8 cellular contexts compared by ENCODE assay signal in genomic region chr3:32238027-32238815, GRCh38. TPM values are rescaled to one million over a fixed set of nuclear protein-coding genes. Genes with fewer than 3 reads are reported as not detected.
DNase-seq lines count a peak whose midpoint lies in the region; ATAC-seq, FAIRE-seq and TF ChIP-seq lines count a peak whose summit lies in the region.

CMTM8 (plus strand) TSS chr3:32238680; CDS start chr3:32238973, 293 bp downstream.

- no peaks in the 10 kb centered on the region for H3K27me3 ChIP-seq in CD4-positive, alpha-beta memory T cell (ENCODE audit: insufficient read depth, low read length)
- H3K27me3 ChIP-seq in HepG2 (ENCODE audit: control insufficient read depth in 1 of 2, insufficient read depth in 2 of 2, low read length in 2 of 2) = no peaks in the 10 kb centered on the region

- H4K20me1 ChIP-seq in HepG2 (ENCODE audit: insufficient read depth, low read length) = peaks cover 5% of the 10 kb centered on the region; the same call in 1 of the 2 replicates

- TF ChIP-seq POLR2A in HepG2 (IDR thresholded peaks at IDR 0.05; ENCODE audit: insufficient read depth in 1 of 2, low read depth in 2 of 2, low read length in 2 of 2) (peak; percentile 46 to 79), H54 (IDR thresholded peaks at IDR 0.05; ENCODE audit: low read depth, low read length) (no peak)

- peaks cover 33% of the 10 kb centered on the region for H3K79me2 ChIP-seq in HepG2 (ENCODE audit: insufficient read depth, low read length)

- H3K9me3 ChIP-seq in CD4-positive, alpha-beta memory T cell (ENCODE audit: control insufficient read depth in 1 of 2, low read length in 2 of 2) = no peaks in the 10 kb centered on the region
- peaks cover 12% of the 10 kb centered on the region; the same call in 1 of the 2 replicates for H3K9me3 ChIP-seq in HepG2 (ENCODE audit: low read length)

- H3K4me1 Mint-ChIP-seq in CD4-positive, alpha-beta memory T cell = peaks cover 26 to 47% (median 38%) of the 10 kb centered on the region in 4 donors
- peaks cover 22% of the 10 kb centered on the region for H3K4me1 Mint-ChIP-seq in WTC11

- H3K27ac Mint-ChIP-seq in CD4-positive, alpha-beta memory T cell = peak within 1 kb of the TSS; percentile 41 to 91 (median 66)
- H3K27ac Mint-ChIP-seq in WTC11 = no peak within 1 kb of the TSS

- CTCF ChIA-PET in CD4-positive, alpha-beta memory T cell (lab: Charles Lee; ENCODE audit: partially characterized antibody) = interaction anchor here (1.3 to 6.6 kb wide), 8 partner anchors 13 to 123 kb away, joined by 3 to 72 read pairs (median 18); no protein-coding TSS in a partner anchor
- CTCF ChIA-PET in WTC11 (lab: Charles Lee) = interaction anchor here (0.9 to 3.1 kb wide), 8 partner anchors 9 to 154 kb away, joined by 3 to 11 read pairs (median 4); partner anchors contain the start of gene CMTM7
- CTCF ChIA-PET in HepG2 (lab: Yijun Ruan, JAX; ENCODE audit: low intra/inter-chr PET ratio, low total read pairs) = interaction anchor here (3.6 kb wide), 1 partner anchor 60 kb away, joined by 44 read pairs; no protein-coding TSS in a partner anchor

- TF ChIP-seq EP300 in HepG2 (IDR thresholded peaks at IDR 0.05; ENCODE audit: low read depth in 2 of 2, low read length in 2 of 2) (peak in 1 of 2 experiments; percentile 43; a peak in 1 of 4 replicates), HepG2 (CRISPR knock-in tag; IDR thresholded peaks at IDR 0.05; ENCODE audit: borderline replicate concordance) (peak; percentile 55; the same call in 1 of the 2 replicates)

- peaks cover 0 to 3% (median 0%) of the 10 kb centered on the region in 8 donors for H3K9me3 Mint-ChIP-seq in CD4-positive, alpha-beta memory T cell
- peaks cover 16% of the 10 kb centered on the region for H3K9me3 Mint-ChIP-seq in WTC11

- in situ Hi-C loops in HepG2 (cut with HindIII; ENCODE audit: extremely low pct_ligation_motif_present, low pct_unique_long_range_greater_than_20kb) = loop anchor here (5.0 kb wide), 1 partner anchor 61 kb away; no protein-coding TSS in a partner anchor

- TSS peak; percentile 79 for BruUV-seq in HepG2 (replicated peaks; lab: Mats Ljungman, UMichigan)

- intact Hi-C loops in CD4-positive, alpha-beta memory T cell (cut with micrococcal nuclease) = loop anchor here (1.0 to 2.0 kb wide), 2 partner anchors 51 to 61 kb away; no protein-coding TSS in a partner anchor
- intact Hi-C loops in HepG2 (cut with micrococcal nuclease; ENCODE audit: unreplicated experiment) = loop anchor here (1.0 to 5.0 kb wide), 4 partner anchors 22 to 163 kb away; no protein-coding TSS in a partner anchor

- WGBS in HepG2 (ENCODE audit: low lambda C conversion rate) = 1% methylated on average over 26 of the region's 80 CpGs

- POLR2A ChIA-PET in CD4-positive, alpha-beta memory T cell (lab: Charles Lee; ENCODE audit: partially characterized antibody) = interaction anchor here (0.7 to 3.3 kb wide), 9 partner anchors 10 to 124 kb away, joined by 3 to 15 read pairs (median 8); no protein-coding TSS in a partner anchor
- POLR2A ChIA-PET in WTC11 (lab: Charles Lee) = no interaction called here
- POLR2A ChIA-PET in HepG2 (lab: Yijun Ruan, JAX) = interaction anchor here (1.0 to 4.1 kb wide), 3 partner anchors 21 to 57 kb away, joined by 3 to 32 read pairs (median 9); no protein-coding TSS in a partner anchor

- H3K4me3 Mint-ChIP-seq in CD4-positive, alpha-beta memory T cell = peak within 1 kb of the TSS; percentile 87 to 93 (median 90)
- H3K4me3 Mint-ChIP-seq in WTC11 = peak within 1 kb of the TSS; percentile 80

- DNase-seq in CD4-positive, alpha-beta memory T cell = peak; percentile 65 to 72 (median 67)
- DNase-seq in NCI-H146 (lab: John Stamatoyannopoulos, UW) (peak; percentile 81), WTC11 (ENCODE audit: low spot score) (peak; percentile 63), HepG2 (ENCODE audit: low spot score) (peak; percentile 69), H54 (ENCODE audit: insufficient read length, low spot score) (no peak)
- peak; percentile 63 for DNase-seq in central memory CD4-positive, alpha-beta T cell
- peak; percentile 39 to 59 for DNase-seq in stimulated activated CD4-positive, alpha-beta T cell treated with anti-CD3 and anti-CD28 coated beads, Interleukin-4, amount 100 ng/mL, for 48 hours (ENCODE audit: low read depth in 2 of 2)

- TF ChIP-seq CTCF in WTC11 (IDR thresholded peaks at IDR 0.05) (no peak), HepG2 (CRISPR knock-in tag; IDR thresholded peaks at IDR 0.05) (no peak; the same call in 1 of the 2 replicates)

- ATAC-seq in GM21529 (IDR thresholded peaks at IDR 0.05; ENCODE audit: unreplicated experiment) (peak; percentile 58), WTC11 (peak; percentile 82), HepG2 (peak; percentile 86)

- peak within 1 kb of the TSS; percentile 58 to 63 for H3K4me3 ChIP-seq in CD4-positive, alpha-beta memory T cell (ENCODE audit: low read length in 2 of 2)
- peak within 1 kb of the TSS; percentile 84 to 92 (median 87) for H3K4me3 ChIP-seq in HepG2 (replicated peaks in 1 of 3; ENCODE audit: insufficient read depth in 1 of 3, low read depth in 2 of 3, low read length in 3 of 3)

- H3K36me3 ChIP-seq in CD4-positive, alpha-beta memory T cell (ENCODE audit: insufficient read depth, low read length) = no peaks in the 10 kb centered on the region
- H3K36me3 ChIP-seq in HepG2 (replicated peaks in 1 of 2; ENCODE audit: control insufficient read depth in 1 of 2, insufficient read depth in 2 of 2, low read length in 2 of 2) = no peaks in the 10 kb centered on the region; a peak in 1 of 5 replicates

- H2AFZ ChIP-seq in HepG2 (ENCODE audit: low read length) = no peak within 1 kb of the TSS

- H3K4me2 ChIP-seq in HepG2 (ENCODE audit: low read depth, low read length) = peak within 1 kb of the TSS; percentile 98

- peak; percentile 59 for TF ChIP-seq RAD21 in HepG2 (CRISPR knock-in tag; IDR thresholded peaks at IDR 0.05)

- FAIRE-seq in HepG2 (lab: Jason Lieb, UNC) = peak; percentile 44
- no peak for FAIRE-seq in H54 (lab: Jason Lieb, UNC)

- H3K36me3 Mint-ChIP-seq in CD4-positive, alpha-beta memory T cell = peaks cover 4 to 10% of the 10 kb centered on the region in 2 donors
- H3K36me3 Mint-ChIP-seq in WTC11 = peaks cover 21% of the 10 kb centered on the region

- peak within 1 kb of the TSS; percentile 78 for H3K9ac ChIP-seq in HepG2 (ENCODE audit: insufficient read depth, low read depth, low read length)

- peaks cover 34% of the 10 kb centered on the region for H3K4me1 ChIP-seq in CD4-positive, alpha-beta memory T cell (ENCODE audit: insufficient read depth, low read length)
- peaks cover 64% of the 10 kb centered on the region for H3K4me1 ChIP-seq in HepG2 (ENCODE audit: insufficient read depth, low read length)

- no peaks in the 10 kb centered on the region for H3K27me3 Mint-ChIP-seq in CD4-positive, alpha-beta memory T cell
- H3K27me3 Mint-ChIP-seq in WTC11 (ENCODE audit: low read depth) = peaks cover 50% of the 10 kb centered on the region

- H3K27ac ChIP-seq in CD4-positive, alpha-beta memory T cell (ENCODE audit: low read depth, low read length) = peak within 1 kb of the TSS; percentile 57
- peak within 1 kb of the TSS; percentile 95 for H3K27ac ChIP-seq in HepG2 (ENCODE audit: extremely low read length, insufficient read depth, low read length)

TF ChIP-seq in WTC11, 78 proteins besides CTCF, POLR2A, EP300 and RAD21 (continues in another document):
- TF ChIP-seq PRRX2 (CRISPR knock-in tag; IDR thresholded peaks at IDR 0.05) (no peak), SP1 (CRISPR knock-in tag; conservative IDR thresholded peaks at IDR 0.05) (0 out of 2 replicates have a peak, but pooled peaks have one; percentile 47), JUN (CRISPR knock-in tag; IDR thresholded peaks at IDR 0.05) (no peak), RORB (CRISPR knock-in tag; IDR thresholded peaks at IDR 0.05) (no peak)

TF ChIP-seq in HepG2, 621 proteins besides CTCF, POLR2A, EP300 and RAD21 (continues in another document):
- TF ChIP-seq, protein P1, sequence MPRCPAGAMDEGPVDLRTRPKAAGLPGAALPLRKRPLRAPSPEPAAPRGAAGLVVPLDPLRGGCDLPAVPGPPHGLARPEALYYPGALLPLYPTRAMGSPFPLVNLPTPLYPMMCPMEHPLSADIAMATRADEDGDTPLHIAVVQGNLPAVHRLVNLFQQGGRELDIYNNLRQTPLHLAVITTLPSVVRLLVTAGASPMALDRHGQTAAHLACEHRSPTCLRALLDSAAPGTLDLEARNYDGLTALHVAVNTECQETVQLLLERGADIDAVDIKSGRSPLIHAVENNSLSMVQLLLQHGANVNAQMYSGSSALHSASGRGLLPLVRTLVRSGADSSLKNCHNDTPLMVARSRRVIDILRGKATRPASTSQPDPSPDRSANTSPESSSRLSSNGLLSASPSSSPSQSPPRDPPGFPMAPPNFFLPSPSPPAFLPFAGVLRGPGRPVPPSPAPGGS (CRISPR knock-in tag; IDR thresholded peaks at IDR 0.05) = peak; percentile 77; the same call in 1 of the 2 replicates
- 0 out of 2 replicates have a peak, but pooled peaks have one; percentile 64 for TF ChIP-seq PCBP1 (IDR thresholded peaks at IDR 0.05; ENCODE audit: borderline replicate concordance, low read depth, low read length)

RNA-seq across cellular contexts. Expression of gene CMTM8, which starts in this region (rescaled TPM):
- 10 to 100 TPM; 16.8 to 17.8 TPM for total RNA-seq in CD4-positive, alpha-beta memory T cell
- polyA plus RNA-seq in CD4-positive, alpha-beta memory T cell = 10 to 100 TPM; 11.9 to 12.9 TPM
- total RNA-seq in WTC11 (2021) = 9.0 to 11.2 TPM (median 9.1 TPM) in 3 replicates
- total RNA-seq in HepG2 (2016; rRNA removed; fragmentation: Illumina TruSeq; extraction: Trizol) = 6.6 and 8.9 TPM in 2 replicates
- 7.3 and 8.5 TPM in 2 replicates for total RNA-seq in HepG2 (2016; cell fraction: cytosol; rRNA removed; fragmentation: Illumina TruSeq; extraction: Trizol; ENCODE audit: low read depth)
- total RNA-seq in HepG2 (2016; cell fraction: insoluble cytoplasmic fraction; rRNA removed; fragmentation: Illumina TruSeq; extraction: Trizol) = 6.3 and 8.6 TPM in 2 replicates
- total RNA-seq in HepG2 (2016; cell fraction: membrane; rRNA removed; fragmentation: Illumina TruSeq; extraction: Trizol) = 8.6 and 9.8 TPM in 2 replicates
- 8.5 TPM in 2 replicates for total RNA-seq in HepG2 (2016; cell fraction: nucleus; rRNA removed; fragmentation: Illumina TruSeq; extraction: Trizol)
- polyA plus RNA-seq in HepG2 (2011; rRNA removed) = 15.2 and 15.8 TPM in 2 replicates
- polyA plus RNA-seq in HepG2 (2011; cell fraction: cytosol; rRNA removed) = 18.1 and 20.5 TPM in 2 replicates
- 9.4 and 10.5 TPM in 2 replicates for polyA plus RNA-seq in HepG2 (2011; cell fraction: nucleus; rRNA removed)
- polyA plus RNA-seq in HepG2 (2012) = 13.2 and 15.0 TPM in 2 replicates
- 7.0 and 9.1 TPM in 2 replicates for polyA plus RNA-seq in HepG2 (2016; cell fraction: cytosol; fragmentation: Illumina TruSeq; extraction: Trizol; ENCODE audit: low read depth)
- 16.9 and 18.0 TPM in 2 replicates for polyA plus RNA-seq in HepG2 (2016; cell fraction: insoluble cytoplasmic fraction; fragmentation: Illumina TruSeq; extraction: Trizol; ENCODE audit: low read depth)
- 11.2 and 14.1 TPM in 2 replicates for polyA plus RNA-seq in HepG2 (2016; cell fraction: membrane; fragmentation: Illumina TruSeq; extraction: Trizol; ENCODE audit: low read depth)
- 26.6 and 27.7 TPM in 2 replicates for polyA plus RNA-seq in HepG2 (2016; cell fraction: nucleus; fragmentation: Illumina TruSeq; extraction: Trizol; ENCODE audit: insufficient read depth, low read depth)
- 18.5 TPM in 1 of 2 replicates, not detected in the other for polyA minus RNA-seq in HepG2 (2011; rRNA and poly(A)+ RNA removed; ENCODE audit: low replicate concordance)
- polyA minus RNA-seq in HepG2 (2011; cell fraction: cytosol; rRNA and poly(A)+ RNA removed) = 7.0 and 9.0 TPM in 2 replicates
- polyA minus RNA-seq in HepG2 (2011; cell fraction: nucleus; rRNA and poly(A)+ RNA removed) = 3.2 and 4.0 TPM in 2 replicates
